ENCODE assay signal across 8 cellular contexts in genomic region chr12:15001733-15002471, GRCh38. TPM values are rescaled to one million over a fixed set of nuclear protein-coding genes. Genes with fewer than 3 reads are reported as not detected.
A peak's percentile ranks its signal among the peaks of the same experiment; 100 is the strongest.
DNase-seq lines count a peak whose midpoint lies in the region; ATAC-seq, FAIRE-seq and TF ChIP-seq lines count a peak whose summit lies in the region.

No MANE protein-coding gene starts in this region.

- H3K27me3 ChIP-seq in H7 (ENCODE audit: control insufficient read depth, insufficient read depth, low read length) (no peaks in the 10 kb centered on the region), astrocyte (ENCODE audit: insufficient read depth, low read length) (no peaks in the 10 kb centered on the region)

- H3K36me3 ChIP-seq in H7 (replicated peaks; ENCODE audit: control insufficient read depth, insufficient read depth, low read length) (no peaks in the 10 kb centered on the region), astrocyte (ENCODE audit: insufficient read depth, low read length) (no peaks in the 10 kb centered on the region)

- H2AFZ ChIP-seq in astrocyte (ENCODE audit: low read depth, low read length) = peak overlapping the region; percentile 37

- H3K27me3 Mint-ChIP-seq in astrocyte (ENCODE audit: low read depth, unreplicated experiment) (no peaks in the 10 kb centered on the region), type B pancreatic cell (peaks cover 49% of the 10 kb centered on the region)

- H3K27ac ChIP-seq in astrocyte (ENCODE audit: low read depth, low read length) = no peak overlapping the region

- no peaks in the 10 kb centered on the region for H3K9me3 ChIP-seq in astrocyte (ENCODE audit: insufficient read depth, low read depth, low read length)

- no peak for ATAC-seq in GM18498 (IDR thresholded peaks at IDR 0.05; ENCODE audit: unreplicated experiment)

- no peak for FAIRE-seq in astrocyte (lab: Jason Lieb, UNC)

- H3K36me3 Mint-ChIP-seq in astrocyte (ENCODE audit: low read depth, unreplicated experiment) (no peaks in the 10 kb centered on the region), type B pancreatic cell (peaks cover 5% of the 10 kb centered on the region)

- H4K20me1 ChIP-seq in astrocyte (ENCODE audit: insufficient read depth, low read length) = no peaks in the 10 kb centered on the region

- no peaks in the 10 kb centered on the region for H3K79me2 ChIP-seq in astrocyte (ENCODE audit: insufficient read depth, low read length)

- H3K27ac Mint-ChIP-seq in astrocyte (ENCODE audit: unreplicated experiment) = no peak overlapping the region
- H3K27ac Mint-ChIP-seq in type B pancreatic cell = no peak overlapping the region

- no peak for TF ChIP-seq CTCF in astrocyte (IDR thresholded peaks at IDR 0.05; ENCODE audit: insufficient read depth, low read depth, low read length)
- no peak for TF ChIP-seq CTCF in type B pancreatic cell (conservative IDR thresholded peaks at IDR 0.05)

- peak overlapping the region; percentile 36 for H3K4me2 ChIP-seq in astrocyte (ENCODE audit: low read length)

- H3K4me3 Mint-ChIP-seq in astrocyte (ENCODE audit: unreplicated experiment) (no peak overlapping the region), type B pancreatic cell (no peak overlapping the region)

- H3K9ac ChIP-seq in astrocyte (ENCODE audit: low read length) = no peak overlapping the region

- peaks cover 6% of the 10 kb centered on the region for H3K4me1 Mint-ChIP-seq in astrocyte (ENCODE audit: low read depth, unreplicated experiment)
- peaks cover 16% of the 10 kb centered on the region for H3K4me1 Mint-ChIP-seq in type B pancreatic cell (ENCODE audit: unreplicated experiment)

- DNase-seq in H7 (peak; percentile 8), astrocyte (ENCODE audit: low read depth) (peak; percentile 19), iPS DF 19.7 (ENCODE audit: low read depth, low spot score) (peak; percentile 20), retina (peak; percentile 61), activated gamma-delta T cell treated with Interleukin-2 at 50 U/mL for 16 hours (no peak), type B pancreatic cell (ENCODE audit: extremely low spot score, unreplicated experiment) (no peak)
- DNase-seq in activated naive CD4-positive, alpha-beta T cell treated with Interleukin-2 at 50 U/mL for 16 hours = no peak

- H3K9me3 Mint-ChIP-seq in astrocyte (ENCODE audit: unreplicated experiment) (no peaks in the 10 kb centered on the region), type B pancreatic cell (no peaks in the 10 kb centered on the region)

- no peaks in the 10 kb centered on the region for H3K4me1 ChIP-seq in astrocyte (ENCODE audit: insufficient read depth, low read length)

- no peak overlapping the region for H3K4me3 ChIP-seq in H7 (ENCODE audit: insufficient read depth, low read depth, low read length)
- H3K4me3 ChIP-seq in astrocyte (ENCODE audit: insufficient read depth, low read depth, low read length) = no peak overlapping the region

RNA-seq across cellular contexts. Expression of gene PDE6H, which starts 29.1 kb away (rescaled TPM):
- total RNA-seq in H7 (2014; rRNA removed; shearing (Covaris generic)) = not detected in 2 replicates
- total RNA-seq in astrocyte (not detected in 2 replicates), type B pancreatic cell (ENCODE audit: low replicate concordance) (not detected in 2 replicates)

RNA-seq across cellular contexts. Expression of gene ARHGDIB, which starts 40.5 kb away (rescaled TPM):
- 0.89 and 2.1 TPM in 2 replicates for total RNA-seq in H7 (2014; rRNA removed; shearing (Covaris generic))
- total RNA-seq in astrocyte (14.6 and 19.0 TPM in 2 replicates), type B pancreatic cell (ENCODE audit: low replicate concordance) (17.0 and 60.8 TPM in 2 replicates)

Comparison
In these comparisons a context has a peak if more than half of its experiments do, and no peak if none do; other contexts are left out.
1. DNase-seq: peak in H7 (single experiment), astrocyte (single experiment), iPS DF 19.7 (single experiment) and retina (single experiment); none in activated naive CD4-positive, alpha-beta T cell treated with Interleukin-2 at 50 U/mL for 16 hours (single experiment), activated gamma-delta T cell treated with Interleukin-2 at 50 U/mL for 16 hours (single experiment) and type B pancreatic cell (single experiment).